In the genomic region with DNA sequence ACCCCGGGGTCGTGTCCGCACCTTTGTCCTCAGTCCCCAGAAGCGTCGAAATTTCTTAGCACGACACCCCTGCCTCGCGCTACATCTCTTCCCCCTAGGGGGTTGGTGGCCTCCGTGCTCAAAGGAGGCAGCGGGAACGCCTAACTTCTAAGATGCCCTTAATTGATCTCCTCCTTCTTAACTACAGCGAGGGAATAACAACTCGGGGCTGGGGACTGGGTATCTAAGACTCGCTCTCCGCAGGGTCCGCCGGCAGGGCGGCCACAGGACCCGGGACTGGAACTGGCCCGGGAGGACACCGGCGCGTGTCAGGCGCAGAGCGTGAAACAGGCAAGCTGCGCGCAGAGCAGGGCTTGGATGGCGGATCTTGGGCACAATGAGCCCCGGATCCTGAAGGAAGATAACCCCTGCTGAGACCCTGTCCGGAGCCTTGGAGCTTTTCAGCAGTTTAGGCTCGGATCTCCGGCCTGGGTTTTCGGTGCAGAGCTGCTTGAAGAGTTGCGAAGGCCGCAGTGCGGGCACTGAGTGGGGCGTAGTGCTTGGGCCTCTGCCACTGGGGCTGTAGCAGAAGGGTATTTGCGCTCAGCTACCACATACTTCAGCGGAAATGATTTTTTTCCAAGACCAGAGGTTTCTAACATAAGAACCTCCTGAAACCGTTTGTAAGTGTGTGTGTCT, we compare ENCODE assay signal across 8 cellular contexts. TPM values are rescaled to one million over a fixed set of nuclear protein-coding genes. Genes with fewer than 3 reads are reported as not detected.
DNase-seq lines count a peak whose midpoint lies in the region; ATAC-seq and TF ChIP-seq lines count a peak whose summit lies in the region.

No MANE protein-coding gene starts in this region.

- no peaks in the 10 kb centered on the region for H3K9me3 Mint-ChIP-seq in activated naive CD8-positive, alpha-beta T cell treated with anti-CD3 and anti-CD28 coated beads for 36 hours

- H3K9me3 ChIP-seq in stomach = no peaks in the 10 kb centered on the region
- no peaks in the 10 kb centered on the region for H3K9me3 ChIP-seq in SJCRH30 (replicated peaks)
- H3K9me3 ChIP-seq in HAP-1 = no peaks in the 10 kb centered on the region

- in situ Hi-C loops in HAP-1 (cut with MboI; ENCODE audit: low sequenced_read_pairs) = no loop called here

- H3K4me1 ChIP-seq in stomach (peaks cover 11 to 41% (median 34%) of the 10 kb centered on the region in 4 donors), SJCRH30 (no peaks in the 10 kb centered on the region), HAP-1 (no peaks in the 10 kb centered on the region)

- ATAC-seq in activated CD4-positive, CD25-positive, alpha-beta regulatory T cell treated with anti-CD3 and anti-CD28 coated beads, Interleukin-2, amount 50 U/mL, for 24 hours = peak; percentile 10 to 18
- peak; percentile 13 for ATAC-seq in left colon

- no peak for TF ChIP-seq CTCF in stomach (IDR thresholded peaks at IDR 0.05)

- no peak for TF ChIP-seq EP300 in stomach (IDR thresholded peaks at IDR 0.05)

- H3K4me3 ChIP-seq in stomach (peak overlapping the region; percentile 10 to 36 (median 33)), SJCRH30 (no peak overlapping the region), HAP-1 (no peak overlapping the region)

- H3K27ac ChIP-seq in stomach (no peak overlapping the region), SJCRH30 (no peak overlapping the region)

- peaks cover 35% of the 10 kb centered on the region for H3K4me1 Mint-ChIP-seq in activated naive CD8-positive, alpha-beta T cell treated with anti-CD3 and anti-CD28 coated beads for 36 hours

- H3K36me3 ChIP-seq in stomach (no peaks in the 10 kb centered on the region), SJCRH30 (no peaks in the 10 kb centered on the region), HAP-1 (replicated peaks) (no peaks in the 10 kb centered on the region)

- peaks cover 81% of the 10 kb centered on the region for H3K27me3 Mint-ChIP-seq in activated naive CD8-positive, alpha-beta T cell treated with anti-CD3 and anti-CD28 coated beads for 36 hours

- WGBS in stomach, 5 donors = 3 to 8% (median 7%) methylated on average over 16 to 40 of the region's 40 CpGs

- H3K27ac Mint-ChIP-seq in activated naive CD8-positive, alpha-beta T cell treated with anti-CD3 and anti-CD28 coated beads for 36 hours = no peak overlapping the region

- no peak for DNase-seq in activated CD4-positive, CD25-positive, alpha-beta regulatory T cell (lab: John Stamatoyannopoulos, UW)
- no peak for DNase-seq in activated naive CD8-positive, alpha-beta T cell treated with anti-CD3 and anti-CD28 coated beads for 36 hours
- DNase-seq in left colon (no peak), stomach (no peak), SJCRH30 (no peak), NCI-H446 (lab: John Stamatoyannopoulos, UW) (no peak), HAP-1 (ENCODE audit: low spot score in 2 of 2) (no peak)

- no peaks in the 10 kb centered on the region for H3K36me3 Mint-ChIP-seq in activated naive CD8-positive, alpha-beta T cell treated with anti-CD3 and anti-CD28 coated beads for 36 hours

- intact Hi-C loops in left colon (cut with DNase I, micrococcal nuclease) (no loop called here), stomach (cut with DNase I; ENCODE audit: low total_unique reads) (no loop called here)

- peaks cover 18 to 85% (median 68%) of the 10 kb centered on the region in 3 donors for H3K27me3 ChIP-seq in stomach
- H3K27me3 ChIP-seq in SJCRH30 = peaks cover 6% of the 10 kb centered on the region; the same call in 1 of the 2 replicates
- H3K27me3 ChIP-seq in HAP-1 (ENCODE audit: low read depth) = peaks cover 41% of the 10 kb centered on the region

- no peak for TF ChIP-seq POLR2A in stomach (IDR thresholded peaks at IDR 0.05)

- peak overlapping the region; percentile 71 for H3K4me3 Mint-ChIP-seq in activated naive CD8-positive, alpha-beta T cell treated with anti-CD3 and anti-CD28 coated beads for 36 hours

RNA-seq across cellular contexts. Expression of a gene that starts 2.0 kb away (rescaled TPM):
- total RNA-seq in activated naive CD8-positive, alpha-beta T cell treated with anti-CD3 and anti-CD28 coated beads for 36 hours = under 1 TPM; 0.28 to 0.29 TPM
- total RNA-seq in left colon = not detected
- total RNA-seq in stomach = not detected
- not detected for polyA plus RNA-seq in stomach
- not detected in 2 replicates for total RNA-seq in SJCRH30 (2014; rRNA removed; shearing (Covaris generic))

Comparison
In these comparisons a context has a peak if more than half of its experiments do, and no peak if none do; other contexts are left out.
1. H3K4me3 ChIP-seq: peak in stomach (4 of 4); none in SJCRH30 (single experiment) and HAP-1 (single experiment).